In the genomic region with DNA sequence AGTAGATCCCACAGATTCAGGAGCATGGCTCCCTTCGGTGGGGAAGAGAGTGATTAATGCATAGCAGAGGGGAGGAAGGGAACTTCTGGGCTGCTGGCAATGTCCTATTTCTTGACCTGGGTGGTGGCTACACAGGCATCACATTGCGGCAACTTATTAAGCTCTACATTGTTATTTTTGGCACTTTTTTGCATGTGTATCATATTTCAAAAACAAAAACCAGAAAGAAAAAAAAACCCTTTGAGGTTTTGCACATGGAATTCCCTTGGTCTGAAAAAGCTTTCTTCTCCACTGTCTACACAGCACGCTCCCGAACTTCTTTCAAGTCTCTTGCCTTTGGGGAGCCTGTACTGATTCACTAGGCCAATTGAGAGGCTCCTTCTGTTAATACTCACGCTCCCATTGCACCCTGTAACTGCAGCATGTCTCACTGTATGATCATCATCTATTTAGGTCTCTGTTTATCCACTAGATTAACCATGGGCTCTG, we compare ENCODE assay signal across 15 cellular contexts. TPM values are rescaled to one million over a fixed set of nuclear protein-coding genes. Genes with fewer than 3 reads are reported as not detected.
DNase-seq lines count a peak whose midpoint lies in the region; ATAC-seq and TF ChIP-seq lines count a peak whose summit lies in the region.
"Had no signal": no experiment of that assay in that cellular context is flagged by ENCODE, and none has a peak within 500 bp of the region (broad histone marks: within the 10 kb centered on the region; RNA-seq: fewer than 3 reads in every experiment).

No MANE protein-coding gene starts in this region.

- no peak overlapping the region for H2AFZ ChIP-seq in IMR-90 (replicated peaks; ENCODE audit: low read length, poor library complexity)

- CTCF ChIA-PET in IMR-90 (lab: Yijun Ruan, JAX): interaction anchor here (1.4 kb wide), 1 partner anchor 23 kb away, joined by 3 read pairs; no protein-coding TSS in a partner anchor

- H3K27ac ChIP-seq in IMR-90 (ENCODE audit: insufficient read depth, low read length): no peak overlapping the region

- peaks cover 11% of the 10 kb centered on the region for H3K4me1 ChIP-seq in IMR-90 (ENCODE audit: control insufficient read depth, insufficient read depth, low read length)
- peaks cover 30% of the 10 kb centered on the region for H3K4me1 ChIP-seq in skeletal muscle satellite cell (ENCODE audit: control insufficient read depth, insufficient read depth, low read length)

- H3K4me1 Mint-ChIP-seq in stimulated activated naive B cell treated with anti-CD40 and anti-IgM and Interleukin-4, amounts not matched to agents 10 μg/mL and 1 μg/mL and 100 μg/mL, for 72 hours: peaks cover 15 to 42% of the 10 kb centered on the region in 2 donors

- H2AK5ac ChIP-seq in IMR-90 (ENCODE audit: low read depth, low read length): no peak overlapping the region

- H4K91ac ChIP-seq in IMR-90 (ENCODE audit: insufficient read depth, low read depth, low read length): no peak overlapping the region

- H3K23ac ChIP-seq in IMR-90 (ENCODE audit: low read depth, low read length): no peak overlapping the region

- H4K5ac ChIP-seq in IMR-90 (ENCODE audit: low read depth, low read length): peak overlapping the region; percentile 53; the same call in 1 of the 2 replicates

- no peaks in the 10 kb centered on the region for H3K9me3 ChIP-seq in IMR-90 (ENCODE audit: control insufficient read depth, insufficient read depth, low read length)
- no peaks in the 10 kb centered on the region for H3K9me3 ChIP-seq in skeletal muscle satellite cell (replicated peaks; ENCODE audit: low read length)

- H3K14ac ChIP-seq in IMR-90 (replicated peaks; ENCODE audit: low read depth, low read length): peak overlapping the region; percentile 10; the same call in 1 of the 2 replicates

- TF ChIP-seq CTCF in IMR-90 (conservative IDR thresholded peaks at IDR 0.05; ENCODE audit: low read depth, low read length): no peak
- TF ChIP-seq CTCF in astrocyte of the cerebellum (IDR thresholded peaks at IDR 0.05; ENCODE audit: low read depth, low read length, missing control alignments): no peak
- no peak for TF ChIP-seq CTCF in fibroblast of villous mesenchyme (IDR thresholded peaks at IDR 0.05; ENCODE audit: insufficient read depth, low read depth, low read length)

- H3K79me1 ChIP-seq in IMR-90 (ENCODE audit: low read depth in 1 of 2, low read length in 2 of 2): peaks cover 4 to 48% of the 10 kb centered on the region in 2 experiments; a peak in 2 of 4 replicates

- H3K56ac ChIP-seq in IMR-90 (ENCODE audit: extremely low read depth, insufficient read depth, low read length): no peak overlapping the region

- H3K9ac ChIP-seq in IMR-90 (ENCODE audit: low read depth, low read length) (no peak overlapping the region), skeletal muscle satellite cell (ENCODE audit: low read depth, low read length) (no peak overlapping the region)

- no peaks in the 10 kb centered on the region for H3K27me3 Mint-ChIP-seq in stimulated activated naive B cell treated with anti-CD40 and anti-IgM and Interleukin-4, amounts not matched to agents 10 μg/mL and 1 μg/mL and 100 μg/mL, for 72 hours
- H3K27me3 Mint-ChIP-seq: memory B cell, T-helper 17 cell had no signal

- H4K8ac ChIP-seq in IMR-90 (ENCODE audit: low read depth in 2 of 2, low read length in 2 of 2): peak overlapping the region in 1 of 2 experiments; percentile 23; a peak in 1 of 4 replicates

- peak overlapping the region; percentile 86 for H2BK5ac ChIP-seq in IMR-90 (ENCODE audit: low read depth, low read length, poor library complexity, severe bottlenecking)

- H2BK20ac ChIP-seq in IMR-90 (ENCODE audit: low read depth, low read length): peak overlapping the region; percentile 54; the same call in 1 of the 2 replicates

- no peak for TF ChIP-seq RAD21 in IMR-90 (IDR thresholded peaks at IDR 0.05; ENCODE audit: low read length)

- H3K27me3 ChIP-seq in IMR-90 (ENCODE audit: control insufficient read depth, insufficient read depth, low read length) (no peaks in the 10 kb centered on the region), skeletal muscle satellite cell (ENCODE audit: control insufficient read depth, insufficient read depth, low read length) (no peaks in the 10 kb centered on the region)

- intact Hi-C loops in IMR-90 (cut with micrococcal nuclease): no loop called here

- H4K20me1 ChIP-seq in IMR-90 (ENCODE audit: insufficient read depth, low read length): no peaks in the 10 kb centered on the region; the same call in 1 of the 2 replicates

- in situ Hi-C loops in IMR-90 (cut with MboI; ENCODE audit: low sequenced_read_pairs) (loop anchor here (25.0 kb wide), 3 partner anchors 819 to 1456 kb away; no protein-coding TSS in a partner anchor), astrocyte of the cerebellum (cut with HindIII; ENCODE audit: low sequenced_read_pairs) (no loop called here)

- no peak overlapping the region for H3K4me3 Mint-ChIP-seq in stimulated activated naive B cell treated with anti-CD40 and anti-IgM and Interleukin-4, amounts not matched to agents 10 μg/mL and 1 μg/mL and 100 μg/mL, for 72 hours
- H3K4me3 Mint-ChIP-seq: memory B cell, T-helper 17 cell had no signal

- BruUV-seq in IMR-90 (replicated peaks; lab: Mats Ljungman, UMichigan): no TSS peak

- H3K36me3 ChIP-seq in IMR-90 (ENCODE audit: control insufficient read depth, insufficient read depth, low read length) (peaks cover 11% of the 10 kb centered on the region), skeletal muscle satellite cell (ENCODE audit: insufficient read depth, low read length) (peaks cover 9% of the 10 kb centered on the region)

- peak overlapping the region; percentile 54 for H3K4me2 ChIP-seq in IMR-90 (ENCODE audit: low read depth, low read length)
- peak overlapping the region; percentile 17 for H3K4me2 ChIP-seq in skeletal muscle satellite cell (ENCODE audit: low read length)

- peaks cover 18 to 39% of the 10 kb centered on the region in 2 donors for H3K36me3 Mint-ChIP-seq in stimulated activated naive B cell treated with anti-CD40 and anti-IgM and Interleukin-4, amounts not matched to agents 10 μg/mL and 1 μg/mL and 100 μg/mL, for 72 hours

- no peak for TF ChIP-seq POLR2A in IMR-90 (IDR thresholded peaks at IDR 0.05; ENCODE audit: low read depth, low read length)

- peak overlapping the region; percentile 78 for H3K18ac ChIP-seq in IMR-90 (ENCODE audit: low read depth, low read length)

- DNase-seq in IMR-90: peak; percentile 52
- DNase-seq in astrocyte of the cerebellum (ENCODE audit: low read depth): peak; percentile 61
- peak; percentile 60 for DNase-seq in fibroblast of villous mesenchyme (ENCODE audit: low read depth)
- no peak for DNase-seq in stimulated activated naive CD8-positive, alpha-beta T cell treated with anti-CD3 and anti-CD28 coated beads, Interleukin-15, Interleukin-2, amounts not matched to agents 100 U/mL and 50 U/mL, for 24 hours
- no peak for DNase-seq in NCI-H524 (lab: John Stamatoyannopoulos, UW)
- no peak for DNase-seq in stimulated activated naive B cell treated with anti-CD40 and anti-IgM and Interleukin-4, amounts not matched to agents 10 μg/mL and 1 μg/mL and 100 μg/mL, for 72 hours
- DNase-seq: activated CD4-positive, alpha-beta T cell treated with anti-CD3 and anti-CD28 coated beads, Interleukin-2, amount 50 U/mL, for 4 hours; activated effector memory CD4-positive, alpha-beta T cell treated with anti-CD3 and anti-CD28 coated beads, Interleukin-2, amount 50 U/mL, for 16 hours; C1 segment of cervical spinal cord; caudate nucleus; NCI-H1417; stimulated activated CD4-positive, alpha-beta T cell treated with anti-CD3 and anti-CD28 coated beads, Interleukin-1b, Interleukin-23, amount 100 ng/mL, for 48 hours; T-helper 17 cell had no signal

- H2BK15ac ChIP-seq in IMR-90 (ENCODE audit: low read depth, low read length): no peak overlapping the region; the same call in 2 of the 3 replicates

- POLR2A ChIA-PET in IMR-90 (lab: Charles Lee; ENCODE audit: unreplicated experiment): no interaction called here

- peak; percentile 44 for ATAC-seq in IMR-90 (ENCODE audit: low read depth)
- ATAC-seq in stimulated activated naive CD8-positive, alpha-beta T cell treated with anti-CD3 and anti-CD28 coated beads, Interleukin-15, Interleukin-2, amounts not matched to agents 100 U/mL and 50 U/mL, for 24 hours: no peak
- ATAC-seq in stimulated activated naive B cell treated with anti-CD40 and anti-IgM and Interleukin-4, amounts not matched to agents 10 μg/mL and 1 μg/mL and 100 μg/mL, for 72 hours (replicated peaks): no peak
- ATAC-seq: T-helper 17 cell had no signal

- no peak overlapping the region for H2AK9ac ChIP-seq in IMR-90 (replicated peaks; ENCODE audit: low read depth, low read length, poor library complexity)

- peak overlapping the region; percentile 32 for H2BK120ac ChIP-seq in IMR-90 (ENCODE audit: low read depth, low read length)

- dilution Hi-C loops in IMR-90 (cut with HindIII; ENCODE audit: low sequenced_read_pairs, unreplicated experiment): no loop called here

- H3K4ac ChIP-seq in IMR-90 (ENCODE audit: low read depth, low read length): peak overlapping the region; percentile 24; the same call in 1 of the 2 replicates

- 78% methylated on average over 3 of the region's 5 CpGs; no CpG with 5 or more reads in 1 of the 2 experiments for WGBS in IMR-90 (ENCODE audit: extremely low coverage in 2 of 2, insufficient read length in 1 of 2), 2 experiments

- peaks cover 3% of the 10 kb centered on the region; the same call in 1 of the 2 replicates for H3K9me1 ChIP-seq in IMR-90 (ENCODE audit: insufficient read depth, low read length)

- no peaks in the 10 kb centered on the region for H3K9me3 Mint-ChIP-seq in stimulated activated naive B cell treated with anti-CD40 and anti-IgM and Interleukin-4, amounts not matched to agents 10 μg/mL and 1 μg/mL and 100 μg/mL, for 72 hours
- H3K9me3 Mint-ChIP-seq: memory B cell had no signal

- no peak overlapping the region for H3K4me3 ChIP-seq in IMR-90 (ENCODE audit: insufficient read depth, low read depth, low read length)
- no peak overlapping the region for H3K4me3 ChIP-seq in astrocyte of the cerebellum (ENCODE audit: low read depth, low read length)
- H3K4me3 ChIP-seq in fibroblast of villous mesenchyme (ENCODE audit: low read depth, low read length): no peak overlapping the region
- peak overlapping the region; percentile 12 for H3K4me3 ChIP-seq in skeletal muscle satellite cell (ENCODE audit: low read length)

- no peak overlapping the region for H3K27ac Mint-ChIP-seq in stimulated activated naive B cell treated with anti-CD40 and anti-IgM and Interleukin-4, amounts not matched to agents 10 μg/mL and 1 μg/mL and 100 μg/mL, for 72 hours
- H3K27ac Mint-ChIP-seq: memory B cell, T-helper 17 cell had no signal

TF ChIP-seq in IMR-90, 13 proteins besides CTCF, POLR2A, EP300 and RAD21 (continues in another document):
- TF ChIP-seq CEBPB (IDR thresholded peaks at IDR 0.05; ENCODE audit: low read depth, low read length) (0 out of 2 replicates have a peak, but pooled peaks have one; percentile 5), BHLHE40 (IDR thresholded peaks at IDR 0.05; ENCODE audit: low read depth, low read length) (no peak), FOS (IDR thresholded peaks at IDR 0.05; ENCODE audit: low read depth, low read length) (no peak)

RNA-seq across cellular contexts. Expression of gene CEMIP2, which starts 25.1 kb away (rescaled TPM):
- total RNA-seq in IMR-90 (2012; rRNA removed) (58.6 and 65.2 TPM in 2 replicates), fibroblast of villous mesenchyme (153 and 180 TPM in 2 replicates)
- polyA plus RNA-seq in IMR-90 (2012; rRNA removed): 67.4 and 71.2 TPM in 2 replicates
- polyA plus RNA-seq in IMR-90 (2012; cell fraction: cytosol; rRNA removed): 38.0 and 40.7 TPM in 2 replicates
- polyA plus RNA-seq in IMR-90 (2012; cell fraction: nucleus; rRNA removed; ENCODE audit: low replicate concordance): 28.2 and 53.3 TPM in 2 replicates
- total RNA-seq in skeletal muscle satellite cell (2012; rRNA removed): 20.8 and 43.9 TPM in 2 replicates

Comparison
In these comparisons a context has a peak if more than half of its experiments do, and no peak if none do; other contexts are left out.
1. DNase-seq: peak in IMR-90 (single experiment), astrocyte of the cerebellum (single experiment) and fibroblast of villous mesenchyme (single experiment); none in stimulated activated naive CD8-positive, alpha-beta T cell treated with anti-CD3 and anti-CD28 coated beads, Interleukin-15, Interleukin-2, amounts not matched to agents 100 U/mL and 50 U/mL, for 24 hours (single experiment), NCI-H524 (0 of 2) and stimulated activated naive B cell treated with anti-CD40 and anti-IgM and Interleukin-4, amounts not matched to agents 10 μg/mL and 1 μg/mL and 100 μg/mL, for 72 hours (single experiment).